11 cellular contexts compared by ENCODE assay signal in the genomic region with DNA sequence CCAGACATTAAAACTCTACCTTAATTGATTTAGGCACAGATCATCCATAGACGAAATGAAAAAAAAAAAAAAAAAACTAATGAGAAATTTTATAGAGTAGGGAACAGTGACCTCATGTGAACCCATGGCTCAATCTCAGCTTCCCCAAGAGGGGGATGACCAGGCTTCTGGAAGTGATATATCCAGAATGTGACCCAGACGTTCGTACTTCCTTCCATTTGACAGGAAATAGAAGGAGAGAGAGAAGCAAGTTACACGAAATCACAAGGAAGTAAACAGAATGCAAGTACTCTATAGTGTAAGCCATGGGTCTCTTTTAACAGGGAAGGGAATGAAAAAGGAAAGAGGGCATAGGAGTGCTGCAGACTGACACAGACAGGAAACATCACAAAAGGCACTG. TPM values are rescaled to one million over a fixed set of nuclear protein-coding genes. Genes with fewer than 3 reads are reported as not detected.
DNase-seq lines count a peak whose midpoint lies in the region; ATAC-seq and TF ChIP-seq lines count a peak whose summit lies in the region.
"Had no signal": no experiment of that assay in that cellular context is flagged by ENCODE, and none has a peak within 500 bp of the region (broad histone marks: within the 10 kb centered on the region; RNA-seq: fewer than 3 reads in every experiment).

No MANE protein-coding gene starts in this region.

- no peaks in the 10 kb centered on the region for H3K27me3 Mint-ChIP-seq in activated T-cell treated with anti-CD3 and anti-CD28 coated beads, Interleukin-2, amount 50 U/mL, for 72 hours (ENCODE audit: low read depth)
- no peaks in the 10 kb centered on the region for H3K27me3 Mint-ChIP-seq in activated T-cell treated with anti-CD3 and anti-CD28 coated beads, Interleukin-2, amount 50 U/mL, for 4 hours (ENCODE audit: low read depth)

- intact Hi-C loops in adrenal gland (cut with DNase I) (no loop called here), tibial artery (cut with DNase I; ENCODE audit: low total_unique reads) (loop anchor here (5.0 kb wide), 1 partner anchor 35 kb away; no protein-coding TSS in a partner anchor)

- TF ChIP-seq CTCF in adrenal gland (IDR thresholded peaks at IDR 0.05) (no peak), tibial artery (IDR thresholded peaks at IDR 0.05) (no peak)

- peaks cover 5 to 37% of the 10 kb centered on the region in 2 donors for H3K36me3 Mint-ChIP-seq in activated T-cell treated with anti-CD3 and anti-CD28 coated beads, Interleukin-2, amount 50 U/mL, for 72 hours (ENCODE audit: insufficient read depth in 2 of 2)
- peaks cover 32% of the 10 kb centered on the region for H3K36me3 Mint-ChIP-seq in activated T-cell treated with anti-CD3 and anti-CD28 coated beads, Interleukin-2, amount 50 U/mL, for 4 hours (ENCODE audit: insufficient read depth)

- no peak for ATAC-seq in activated T-cell treated with anti-CD3 and anti-CD28 coated beads, Interleukin-2, amount 50 U/mL, for 72 hours (replicated peaks in 1 of 2)
- ATAC-seq in activated T-cell treated with anti-CD3 and anti-CD28 coated beads, Interleukin-2, amount 50 U/mL, for 4 hours = no peak
- ATAC-seq in left lobe of liver (peak; percentile 30), HG03571 (IDR thresholded peaks at IDR 0.05; ENCODE audit: unreplicated experiment) (no peak)

- H3K4me1 ChIP-seq in adrenal gland (replicated peaks in 1 of 2) (peaks cover 30 to 50% of the 10 kb centered on the region in 2 donors), tibial artery (peaks cover 0 to 93% (median 58%) of the 10 kb centered on the region in 4 donors)

- no peak for TF ChIP-seq POLR2A in adrenal gland (IDR thresholded peaks at IDR 0.05)

- H3K27me3 ChIP-seq in adrenal gland (no peaks in the 10 kb centered on the region), tibial artery (no peaks in the 10 kb centered on the region)
- H3K27me3 ChIP-seq: SJCRH30 had no signal

- peak overlapping the region in 1 of 4 donors; percentile 36 for H3K4me3 ChIP-seq in adrenal gland
- no peak overlapping the region for H3K4me3 ChIP-seq in tibial artery
- H3K4me3 ChIP-seq: SJCRH30 had no signal

- no peak for DNase-seq in activated T-cell treated with anti-CD3 and anti-CD28 coated beads, Interleukin-2, amount 50 U/mL, for 72 hours
- DNase-seq in activated T-cell treated with anti-CD3 and anti-CD28 coated beads, Interleukin-2, amount 50 U/mL, for 4 hours = no peak
- peak in 1 of 7 donors; percentile 39 for DNase-seq in adrenal gland
- DNase-seq in left lobe of liver (ENCODE audit: low spot score) = no peak
- no peak for DNase-seq in tibial artery
- DNase-seq in A172 (ENCODE audit: low spot score) = no peak
- DNase-seq in NCI-H446 treated with DMSO at 0.1 percent for 48 hours (lab: John Stamatoyannopoulos, UW) = no peak
- DNase-seq: cerebellar nuclear complex, head of caudate nucleus, SJCRH30 had no signal

- no peaks in the 10 kb centered on the region for H3K9me3 ChIP-seq in adrenal gland (replicated peaks in 1 of 3)
- H3K9me3 ChIP-seq in tibial artery = no peaks in the 10 kb centered on the region
- H3K9me3 ChIP-seq: SJCRH30 had no signal

- peaks cover 77% of the 10 kb centered on the region for H3K4me1 Mint-ChIP-seq in activated T-cell treated with anti-CD3 and anti-CD28 coated beads, Interleukin-2, amount 50 U/mL, for 72 hours (ENCODE audit: low read depth)
- peaks cover 73% of the 10 kb centered on the region for H3K4me1 Mint-ChIP-seq in activated T-cell treated with anti-CD3 and anti-CD28 coated beads, Interleukin-2, amount 50 U/mL, for 4 hours (ENCODE audit: low read depth)

- H3K9me3 Mint-ChIP-seq in activated T-cell treated with anti-CD3 and anti-CD28 coated beads, Interleukin-2, amount 50 U/mL, for 72 hours = no peaks in the 10 kb centered on the region
- H3K9me3 Mint-ChIP-seq in activated T-cell treated with anti-CD3 and anti-CD28 coated beads, Interleukin-2, amount 50 U/mL, for 4 hours = no peaks in the 10 kb centered on the region

- 7 to 23% (median 12%) methylated on average over 4 of the region's 4 CpGs for WGBS in adrenal gland, 4 donors

- H3K36me3 ChIP-seq in adrenal gland (replicated peaks in 1 of 2) (peaks cover 0 to 14% of the 10 kb centered on the region in 2 donors), tibial artery (peaks cover 6 to 14% (median 12%) of the 10 kb centered on the region in 3 donors)

- peak overlapping the region in 4 of 5 donors; percentile 47 to 83 (median 72) for H3K27ac ChIP-seq in adrenal gland
- peak overlapping the region; percentile 20 to 61 for H3K27ac ChIP-seq in tibial artery
- H3K27ac ChIP-seq: SJCRH30 had no signal

- peak overlapping the region; percentile 33 for H3K27ac Mint-ChIP-seq in activated T-cell treated with anti-CD3 and anti-CD28 coated beads, Interleukin-2, amount 50 U/mL, for 72 hours

- peak overlapping the region in 1 of 2 donors; percentile 81 for H3K4me3 Mint-ChIP-seq in activated T-cell treated with anti-CD3 and anti-CD28 coated beads, Interleukin-2, amount 50 U/mL, for 72 hours
- H3K4me3 Mint-ChIP-seq in activated T-cell treated with anti-CD3 and anti-CD28 coated beads, Interleukin-2, amount 50 U/mL, for 4 hours = no peak overlapping the region

RNA-seq across cellular contexts. Expression of a gene that starts 10.1 kb away (rescaled TPM):
- 100 to 1,000 TPM; 154 to 157 TPM for total RNA-seq in activated T-cell treated with anti-CD3 and anti-CD28 coated beads, Interleukin-2, amount 50 U/mL, for 72 hours
- total RNA-seq in activated T-cell treated with anti-CD3 and anti-CD28 coated beads, Interleukin-2, amount 50 U/mL, for 4 hours = 10 to 100 TPM; 67.0 to 83.1 (median 69.5) TPM
- total RNA-seq in adrenal gland (100 to 1,000 TPM in 6 of 8 donors, 10 to 100 TPM in 2; 62.2 to 131 (median 105) TPM), left lobe of liver (72.9 TPM)
- polyA plus RNA-seq in adrenal gland = 10 to 100 TPM; 10.7 to 33.9 (median 22.0) TPM
- total RNA-seq in A172 (2014; rRNA removed; shearing (Covaris generic)) = 2.7 and 3.3 TPM in 2 replicates

Comparison
In these comparisons a context has a peak if more than half of its experiments do, and no peak if none do; other contexts are left out.
1. RNA of a gene that starts 10.1 kb away (total RNA-seq): 154 to 157 TPM in activated T-cell treated with anti-CD3 and anti-CD28 coated beads, Interleukin-2, amount 50 U/mL, for 72 hours, 62.2 to 131 TPM in adrenal gland, 72.9 TPM in left lobe of liver (single experiment) and 67.0 to 83.1 TPM in activated T-cell treated with anti-CD3 and anti-CD28 coated beads, Interleukin-2, amount 50 U/mL, for 4 hours; 2.7 to 3.3 TPM in A172; every median in the first group is over 10 times any median in the second.